8 cellular contexts compared by ENCODE assay signal in genomic region chr6:32664827-32665362, GRCh38.
DNase-seq lines count a peak whose midpoint lies in the region; ATAC-seq and TF ChIP-seq lines count a peak whose summit lies in the region.
"Had no signal": no experiment of that assay in that cellular context is flagged by ENCODE, and none has a peak within 500 bp of the region (broad histone marks: within the 10 kb centered on the region; RNA-seq: fewer than 3 reads in every experiment).

No MANE protein-coding gene starts in this region.

- H3K9me3 ChIP-seq in iPS-15b (ENCODE audit: control insufficient read depth, insufficient read depth, low read length): no peaks in the 10 kb centered on the region

- DNase-seq in activated T-cell treated with anti-CD3 and anti-CD28 coated beads for 24 hours (ENCODE audit: low read depth) (peak; percentile 20), NCI-H2081 treated with DMSO at 0.1 percent for 48 hours (lab: John Stamatoyannopoulos, UW) (no peak), GM20000 (ENCODE audit: low spot score) (no peak), NCI-H2171 (lab: John Stamatoyannopoulos, UW) (no peak)
- peak; percentile 13 for DNase-seq in stimulated activated naive CD8-positive, alpha-beta T cell treated with anti-CD3 and anti-CD28 coated beads, Interleukin-15, Interleukin-2, amounts not matched to agents 100 U/mL and 50 U/mL, for 24 hours
- DNase-seq: KG1 had no signal

- H3K4me1 ChIP-seq in iPS-15b (ENCODE audit: control insufficient read depth, insufficient read depth, low read length): peaks cover 8% of the 10 kb centered on the region

- H3K27me3 ChIP-seq in iPS-15b (ENCODE audit: control insufficient read depth, insufficient read depth, low read length): peaks cover 17% of the 10 kb centered on the region

- H3K36me3 ChIP-seq in iPS-15b (ENCODE audit: control insufficient read depth, insufficient read depth, low read length): peaks cover 10% of the 10 kb centered on the region

- no peak for TF ChIP-seq CTCF in GM20000 (IDR thresholded peaks at IDR 0.05; ENCODE audit: extremely low read depth, missing control alignments)

- peak overlapping the region; percentile 54 for H3K9ac ChIP-seq in iPS-15b (ENCODE audit: low read depth, low read length)

- peak overlapping the region; percentile 79 for H3K4me3 ChIP-seq in iPS-15b (ENCODE audit: low read depth, low read length)

- peak; percentile 56 for ATAC-seq in HG03196 (IDR thresholded peaks at IDR 0.05; ENCODE audit: unreplicated experiment)
- peak; percentile 17 for ATAC-seq in stimulated activated naive CD8-positive, alpha-beta T cell treated with anti-CD3 and anti-CD28 coated beads, Interleukin-15, Interleukin-2, amounts not matched to agents 100 U/mL and 50 U/mL, for 24 hours

Comparison
In these comparisons a context has a peak if more than half of its experiments do, and no peak if none do; other contexts are left out.
1. DNase-seq: peak in activated T-cell treated with anti-CD3 and anti-CD28 coated beads for 24 hours (single experiment) and stimulated activated naive CD8-positive, alpha-beta T cell treated with anti-CD3 and anti-CD28 coated beads, Interleukin-15, Interleukin-2, amounts not matched to agents 100 U/mL and 50 U/mL, for 24 hours (single experiment); none in NCI-H2081 treated with DMSO at 0.1 percent for 48 hours (single experiment), GM20000 (single experiment) and NCI-H2171 (single experiment).